ENCODE assay signal across 17 cellular contexts in genomic region chr9:71684566-71684965, GRCh38.
DNase-seq lines count a peak whose midpoint lies in the region; ATAC-seq and TF ChIP-seq lines count a peak whose summit lies in the region.
"Had no signal": no experiment of that assay in that cellular context is flagged by ENCODE, and none has a peak within 500 bp of the region (broad histone marks: within the 10 kb centered on the region; RNA-seq: fewer than 3 reads in every experiment).

No MANE protein-coding gene starts in this region.

- H2BK5ac ChIP-seq in neuronal stem cell (ENCODE audit: low read length): no peak overlapping the region

- intact Hi-C loops in activated CD4-positive, alpha-beta T cell treated with anti-CD3 and anti-CD28 coated beads, Interleukin-2, amount 10 ng/mL, durations not matched to agents 24 days and 14 days (cut with micrococcal nuclease): loop anchor here (10.0 kb wide), 1 partner anchor 60 kb away; no protein-coding TSS in a partner anchor

- H3K79me2 ChIP-seq in GM23338 (replicated peaks; ENCODE audit: insufficient read depth): no peaks in the 10 kb centered on the region
- no peaks in the 10 kb centered on the region for H3K79me2 ChIP-seq in osteoblast (ENCODE audit: insufficient read depth, low read length)

- no peak overlapping the region for H4K8ac ChIP-seq in neuronal stem cell (ENCODE audit: low read depth, low read length)

- peak overlapping the region; percentile 65 for H3K4me3 Mint-ChIP-seq in activated CD4-positive, alpha-beta T cell treated with anti-CD3 and anti-CD28 coated beads, Interleukin-2, amount 10 ng/mL, durations not matched to agents 24 days and 14 days
- no peak overlapping the region for H3K4me3 Mint-ChIP-seq in GM23338
- H3K4me3 Mint-ChIP-seq in effector memory CD8-positive, alpha-beta T cell: peak overlapping the region; percentile 42 to 76
- H3K4me3 Mint-ChIP-seq: activated naive CD8-positive, alpha-beta T cell had no signal

- no peak overlapping the region for H3K4me3 ChIP-seq in GM23338
- H3K4me3 ChIP-seq in osteoblast (ENCODE audit: insufficient read depth, low read length): no peak overlapping the region
- no peak overlapping the region for H3K4me3 ChIP-seq in neuronal stem cell (ENCODE audit: low read length in 2 of 2)
- H3K4me3 ChIP-seq: esophagus muscularis mucosa, right atrium auricular region, uterus had no signal

- no peaks in the 10 kb centered on the region for H3K27me3 Mint-ChIP-seq in activated CD4-positive, alpha-beta T cell treated with anti-CD3 and anti-CD28 coated beads, Interleukin-2, amount 10 ng/mL, durations not matched to agents 24 days and 14 days
- peaks cover 2% of the 10 kb centered on the region for H3K27me3 Mint-ChIP-seq in GM23338 (ENCODE audit: insufficient read depth, low read depth, poor library complexity)
- H3K27me3 Mint-ChIP-seq in effector memory CD8-positive, alpha-beta T cell: no peaks in the 10 kb centered on the region
- H3K27me3 Mint-ChIP-seq: activated naive CD8-positive, alpha-beta T cell; stimulated activated naive CD8-positive, alpha-beta T cell treated with anti-CD3 and anti-CD28 coated beads, Interleukin-15, amount 100 ng/mL, for 72 hours had no signal

- no peaks in the 10 kb centered on the region for H3F3A ChIP-seq in GM23338 (replicated peaks; ENCODE audit: low read depth)

- no peak overlapping the region for H3K9ac ChIP-seq in neuronal stem cell (ENCODE audit: low read depth, low read length, poor library complexity)

- H2AK5ac ChIP-seq in neuronal stem cell (ENCODE audit: low read depth, low read length): no peak overlapping the region

- no peak overlapping the region for H3K18ac ChIP-seq in neuronal stem cell (ENCODE audit: low read length)

- no peak overlapping the region for H3K4ac ChIP-seq in neuronal stem cell (ENCODE audit: low read length)

- TF ChIP-seq CTCF in GM23338 (conservative IDR thresholded peaks at IDR 0.05; ENCODE audit: low read depth in 2 of 2) (no peak), osteoblast (IDR thresholded peaks at IDR 0.05; ENCODE audit: extremely low read depth, low read depth, low read length) (no peak)

- H3K14ac ChIP-seq in neuronal stem cell (ENCODE audit: low read length): no peak overlapping the region

- no peaks in the 10 kb centered on the region for H3K27me3 ChIP-seq in GM23338 (ENCODE audit: insufficient read depth)
- no peaks in the 10 kb centered on the region for H3K27me3 ChIP-seq in osteoblast (ENCODE audit: insufficient read depth, low read length)
- H3K27me3 ChIP-seq in neuronal stem cell (ENCODE audit: control insufficient read depth in 3 of 3, insufficient read depth in 3 of 3, low read depth in 1 of 3, low read length in 3 of 3): no peaks in the 10 kb centered on the region
- H3K27me3 ChIP-seq: esophagus muscularis mucosa, neutrophil, right atrium auricular region, uterus had no signal

- H3K9me2 ChIP-seq in GM23338 (ENCODE audit: insufficient read depth): no peaks in the 10 kb centered on the region

- H3K4me1 Mint-ChIP-seq in activated CD4-positive, alpha-beta T cell treated with anti-CD3 and anti-CD28 coated beads, Interleukin-2, amount 10 ng/mL, durations not matched to agents 24 days and 14 days: peaks cover 33% of the 10 kb centered on the region
- H3K4me1 Mint-ChIP-seq in GM23338: peaks cover 28% of the 10 kb centered on the region
- H3K4me1 Mint-ChIP-seq in effector memory CD8-positive, alpha-beta T cell (ENCODE audit: low read depth in 2 of 2): peaks cover 25 to 41% of the 10 kb centered on the region in 2 donors

- DNase-seq in activated CD4-positive, alpha-beta T cell treated with anti-CD3 and anti-CD28 coated beads, Interleukin-2, amount 10 ng/mL, durations not matched to agents 24 days and 14 days: no peak
- no peak for DNase-seq in activated CD4-positive, alpha-beta T cell treated with anti-CD3 and anti-CD28 coated beads for 1 hour
- no peak for DNase-seq in GM23338 (ENCODE audit: low spot score)
- no peak for DNase-seq in effector memory CD8-positive, alpha-beta T cell
- DNase-seq in osteoblast (ENCODE audit: insufficient read length, low spot score, missing footprints): no peak
- no peak for DNase-seq in stimulated activated CD4-positive, alpha-beta T cell treated with anti-CD3 and anti-CD28 coated beads, Interleukin-15, amount 100 ng/mL, for 24 hours
- DNase-seq in CD1c-positive myeloid dendritic cell (ENCODE audit: extremely low spot score): no peak
- DNase-seq in neuronal stem cell (ENCODE audit: low spot score): no peak
- DNase-seq: activated T-cell treated with anti-CD3 and anti-CD28 coated beads for 4 hours; NCI-H1436 treated with DMSO at 0.1 percent for 48 hours; Right ventricle myocardium superior; stimulated activated naive CD8-positive, alpha-beta T cell treated with anti-CD3 and anti-CD28 coated beads, Interleukin-15, amount 100 ng/mL, for 72 hours had no signal

- H3K79me1 ChIP-seq in neuronal stem cell (ENCODE audit: low read depth, low read length): no peaks in the 10 kb centered on the region

- no peak overlapping the region for H4K91ac ChIP-seq in neuronal stem cell (ENCODE audit: low read depth, low read length, poor library complexity)

- no peak overlapping the region for H3K23ac ChIP-seq in neuronal stem cell (ENCODE audit: low read depth, low read length, poor library complexity)

- peak overlapping the region; percentile 18 for H3K27ac ChIP-seq in GM23338 (ENCODE audit: low read depth)
- peak overlapping the region; percentile 15 for H3K27ac ChIP-seq in osteoblast (ENCODE audit: low read depth, low read length)
- no peak overlapping the region for H3K27ac ChIP-seq in neuronal stem cell (replicated peaks; ENCODE audit: low read length)
- H3K27ac ChIP-seq: esophagus muscularis mucosa, neutrophil, right atrium auricular region, uterus had no signal

- H3K4me1 ChIP-seq in GM23338 (ENCODE audit: insufficient read depth): peaks cover 25% of the 10 kb centered on the region
- peaks cover 58% of the 10 kb centered on the region for H3K4me1 ChIP-seq in osteoblast (ENCODE audit: insufficient read depth, low read length)
- peaks cover 0 to 7% of the 10 kb centered on the region in 2 donors for H3K4me1 ChIP-seq in neuronal stem cell (ENCODE audit: control insufficient read depth in 2 of 2, insufficient read depth in 1 of 2, low read depth in 1 of 2, low read length in 2 of 2)
- H3K4me1 ChIP-seq: uterus had no signal

- H4K20me1 ChIP-seq in GM23338 (replicated peaks; ENCODE audit: insufficient read depth) (no peaks in the 10 kb centered on the region; the same call in 1 of the 2 replicates), osteoblast (ENCODE audit: insufficient read depth, low read length) (no peaks in the 10 kb centered on the region)

- peak overlapping the region; percentile 20 for H3K27ac Mint-ChIP-seq in activated CD4-positive, alpha-beta T cell treated with anti-CD3 and anti-CD28 coated beads, Interleukin-2, amount 10 ng/mL, durations not matched to agents 24 days and 14 days
- H3K27ac Mint-ChIP-seq in GM23338: no peak overlapping the region
- no peak overlapping the region for H3K27ac Mint-ChIP-seq in effector memory CD8-positive, alpha-beta T cell
- H3K27ac Mint-ChIP-seq: activated naive CD8-positive, alpha-beta T cell had no signal

- H3K36me3 Mint-ChIP-seq in activated CD4-positive, alpha-beta T cell treated with anti-CD3 and anti-CD28 coated beads, Interleukin-2, amount 10 ng/mL, durations not matched to agents 24 days and 14 days (ENCODE audit: low read depth): peaks cover 54% of the 10 kb centered on the region
- peaks cover 36% of the 10 kb centered on the region for H3K36me3 Mint-ChIP-seq in GM23338 (ENCODE audit: low read depth)
- H3K36me3 Mint-ChIP-seq in effector memory CD8-positive, alpha-beta T cell (ENCODE audit: insufficient read depth): peaks cover 16% of the 10 kb centered on the region

- no CpG with 5 or more reads among the region's 2 CpGs for WGBS in neuronal stem cell (ENCODE audit: extremely low coverage in 2 of 2, insufficient read length in 2 of 2, insufficient replicate concordance in 1 of 2), 2 donors

- peak overlapping the region; percentile 29; the same call in 1 of the 2 replicates for H3K4me2 ChIP-seq in GM23338
- peak overlapping the region; percentile 22 for H3K4me2 ChIP-seq in osteoblast (ENCODE audit: insufficient read depth, low read length)
- no peak overlapping the region for H3K4me2 ChIP-seq in neuronal stem cell (ENCODE audit: insufficient read depth, low read length, poor library complexity, severe bottlenecking)

- no peak for ATAC-seq in GM23338
- ATAC-seq in effector memory CD8-positive, alpha-beta T cell (replicated peaks): no peak

- H3K36me3 ChIP-seq in GM23338 (ENCODE audit: insufficient read depth) (peaks cover 21% of the 10 kb centered on the region), osteoblast (ENCODE audit: insufficient read depth, low read length) (peaks cover 25% of the 10 kb centered on the region), neuronal stem cell (replicated peaks in 1 of 2; ENCODE audit: control insufficient read depth in 2 of 2, insufficient read depth in 2 of 2, low read length in 2 of 2) (peaks cover 17 to 100% of the 10 kb centered on the region in 2 donors)
- H3K36me3 ChIP-seq: right atrium auricular region, uterus had no signal

- H2BK120ac ChIP-seq in neuronal stem cell (ENCODE audit: low read depth, low read length): no peak overlapping the region

- H2AFZ ChIP-seq in GM23338: no peak overlapping the region
- H2AFZ ChIP-seq in osteoblast (ENCODE audit: low read length): no peak overlapping the region
- H2AFZ ChIP-seq in neuronal stem cell (ENCODE audit: low read length): no peak overlapping the region

- no peak overlapping the region for H2BK15ac ChIP-seq in neuronal stem cell (ENCODE audit: low read length)

- H3K9me3 ChIP-seq in osteoblast (ENCODE audit: low read depth, low read length): no peaks in the 10 kb centered on the region
- no peaks in the 10 kb centered on the region for H3K9me3 ChIP-seq in neuronal stem cell (replicated peaks in 1 of 2; ENCODE audit: control insufficient read depth in 2 of 2, insufficient read depth in 1 of 2, low read depth in 1 of 2, low read length in 2 of 2)
- H3K9me3 ChIP-seq: esophagus muscularis mucosa, neutrophil, right atrium auricular region, uterus had no signal

- no peak overlapping the region for H2BK12ac ChIP-seq in neuronal stem cell (ENCODE audit: low read length)

- no peaks in the 10 kb centered on the region for H3K9me3 Mint-ChIP-seq in activated CD4-positive, alpha-beta T cell treated with anti-CD3 and anti-CD28 coated beads, Interleukin-2, amount 10 ng/mL, durations not matched to agents 24 days and 14 days
- H3K9me3 Mint-ChIP-seq in GM23338: no peaks in the 10 kb centered on the region
- no peaks in the 10 kb centered on the region for H3K9me3 Mint-ChIP-seq in effector memory CD8-positive, alpha-beta T cell
- H3K9me3 Mint-ChIP-seq: stimulated activated naive CD8-positive, alpha-beta T cell treated with anti-CD3 and anti-CD28 coated beads, Interleukin-15, amount 100 ng/mL, for 72 hours had no signal

TF ChIP-seq in GM23338, 12 proteins besides CTCF, POLR2A, EP300 and RAD21 (continues in another document):
- TF ChIP-seq NANOG (IDR thresholded peaks at IDR 0.05; ENCODE audit: borderline replicate concordance) (no peak), STAT1 (IDR thresholded peaks at IDR 0.05; ENCODE audit: unreplicated experiment) (no peak)
